Comparison of ENCODE assay signal across 26 cellular contexts in genomic region chrX:30741545-30741944, GRCh38.
"Had no signal": no experiment of that assay in that cellular context is flagged by ENCODE, and none has a peak within 500 bp of the region (broad histone marks: within the 10 kb centered on the region; RNA-seq: fewer than 3 reads in every experiment).

No MANE protein-coding gene starts in this region.

- H3K4me2 ChIP-seq: hepatocyte had no signal

- H3K4me1 Mint-ChIP-seq: endodermal cell; immature natural killer cell; naive thymus-derived CD8-positive, alpha-beta T cell; nephron progenitor cell; stimulated activated naive B cell treated with anti-CD40 and anti-IgM and Interleukin-4, amounts not matched to agents 10 μg/mL and 1 μg/mL and 100 μg/mL, for 72 hours had no signal

- H3K36me3 Mint-ChIP-seq: immature natural killer cell; naive thymus-derived CD8-positive, alpha-beta T cell; stimulated activated naive B cell treated with anti-CD40 and anti-IgM and Interleukin-4, amounts not matched to agents 10 μg/mL and 1 μg/mL and 100 μg/mL, for 72 hours had no signal

- H3K9me3 Mint-ChIP-seq: dendritic cell treated with granulocyte-macrophage colony-stimulating factor and Interleukin-4, amounts not matched to agents 40 ng/mL and 50 ng/mL, for 4 days; immature natural killer cell; naive thymus-derived CD8-positive, alpha-beta T cell; stimulated activated naive CD8-positive, alpha-beta T cell treated with anti-CD3 and anti-CD28 coated beads, Interleukin-15, Interleukin-2, amounts not matched to agents 100 ng/mL and 50 ng/mL, for 24 hours had no signal

- H3K79me2 ChIP-seq: hepatocyte, parathyroid adenoma had no signal

- H3K9me3 ChIP-seq: gastrocnemius medialis, heart left ventricle, lower lobe of right lung, right lobe of liver, thoracic aorta, tibial nerve, upper lobe of left lung had no signal

- H2AFZ ChIP-seq: hepatocyte, parathyroid adenoma had no signal

- H3K27me3 ChIP-seq: gastrocnemius medialis, hepatocyte, right lobe of liver, tibial nerve, upper lobe of left lung had no signal

- DNase-seq: effector CD8-positive, alpha-beta T cell; endodermal cell; foreskin fibroblast; gastrocnemius medialis; heart left ventricle; immature natural killer cell; islet precursor cell; left ventricle myocardium superior; lower lobe of right lung; naive thymus-derived CD8-positive, alpha-beta T cell; nephron progenitor cell; right lobe of liver; small intestine; stimulated activated CD4-positive, alpha-beta T cell treated with anti-CD3 and anti-CD28 coated beads, Interleukin-15, amount 100 ng/mL, for 24 hours; stimulated activated CD4-positive, alpha-beta T cell treated with anti-CD3 and anti-CD28 coated beads, Interleukin-2, amount 100 ng/mL, for 48 hours; stimulated activated naive B cell treated with anti-CD40 and anti-IgM and Interleukin-4, amounts not matched to agents 10 μg/mL and 1 μg/mL and 100 μg/mL, for 72 hours; upper lobe of left lung had no signal

- H3K27me3 Mint-ChIP-seq: dendritic cell treated with granulocyte-macrophage colony-stimulating factor and Interleukin-4, amounts not matched to agents 40 ng/mL and 50 ng/mL, for 4 days; naive thymus-derived CD8-positive, alpha-beta T cell; progenitor cell of endocrine pancreas; stimulated activated naive B cell treated with anti-CD40 and anti-IgM and Interleukin-4, amounts not matched to agents 10 μg/mL and 1 μg/mL and 100 μg/mL, for 72 hours; stimulated activated naive CD8-positive, alpha-beta T cell treated with anti-CD3 and anti-CD28 coated beads, Interleukin-15, Interleukin-2, amounts not matched to agents 100 ng/mL and 50 ng/mL, for 24 hours had no signal

- H3K9ac ChIP-seq: parathyroid adenoma had no signal

- H3K4me3 ChIP-seq: gastrocnemius medialis, heart left ventricle, hepatocyte, lower lobe of right lung, right lobe of liver, thoracic aorta, tibial nerve, upper lobe of left lung had no signal

- H3K36me3 ChIP-seq: gastrocnemius medialis, heart left ventricle, lower lobe of right lung, right lobe of liver, thoracic aorta, tibial nerve, upper lobe of left lung had no signal

- H3K4me3 Mint-ChIP-seq: dendritic cell treated with granulocyte-macrophage colony-stimulating factor and Interleukin-4, amounts not matched to agents 40 ng/mL and 50 ng/mL, for 4 days; endodermal cell; immature natural killer cell; naive thymus-derived CD8-positive, alpha-beta T cell; nephron progenitor cell; stimulated activated naive B cell treated with anti-CD40 and anti-IgM and Interleukin-4, amounts not matched to agents 10 μg/mL and 1 μg/mL and 100 μg/mL, for 72 hours; stimulated activated naive CD8-positive, alpha-beta T cell treated with anti-CD3 and anti-CD28 coated beads, Interleukin-15, Interleukin-2, amounts not matched to agents 100 ng/mL and 50 ng/mL, for 24 hours had no signal

- H3K4me1 ChIP-seq: gastrocnemius medialis, heart left ventricle, lower lobe of right lung, parathyroid adenoma, right lobe of liver, tibial nerve, upper lobe of left lung had no signal

- ATAC-seq: esophagus mucosa; gastrocnemius medialis; heart left ventricle; left ventricle myocardium superior; lower lobe of right lung; naive thymus-derived CD8-positive, alpha-beta T cell; right lobe of liver; stimulated activated naive B cell treated with anti-CD40 and anti-IgM and Interleukin-4, amounts not matched to agents 10 μg/mL and 1 μg/mL and 100 μg/mL, for 72 hours had no signal

- H3K27ac Mint-ChIP-seq: dendritic cell treated with granulocyte-macrophage colony-stimulating factor and Interleukin-4, amounts not matched to agents 40 ng/mL and 50 ng/mL, for 4 days; endodermal cell; immature natural killer cell; naive thymus-derived CD8-positive, alpha-beta T cell; nephron progenitor cell; progenitor cell of endocrine pancreas; stimulated activated naive B cell treated with anti-CD40 and anti-IgM and Interleukin-4, amounts not matched to agents 10 μg/mL and 1 μg/mL and 100 μg/mL, for 72 hours; stimulated activated naive CD8-positive, alpha-beta T cell treated with anti-CD3 and anti-CD28 coated beads, Interleukin-15, Interleukin-2, amounts not matched to agents 100 ng/mL and 50 ng/mL, for 24 hours had no signal

- H3K27ac ChIP-seq: epithelial cell of prostate, gastrocnemius medialis, heart left ventricle, hepatocyte, lower lobe of right lung, parathyroid adenoma, right lobe of liver, thoracic aorta, tibial nerve, upper lobe of left lung had no signal
